8 cellular contexts compared by ENCODE assay signal in genomic region chr5:31531543-31531887, GRCh38. TPM values are rescaled to one million over a fixed set of nuclear protein-coding genes. Genes with fewer than 3 reads are reported as not detected.
DNase-seq lines count a peak whose midpoint lies in the region; ATAC-seq and TF ChIP-seq lines count a peak whose summit lies in the region.

No MANE protein-coding gene starts in this region.

- peak overlapping the region; percentile 82 for H3K4me2 ChIP-seq in SK-N-SH

- WGBS in SK-N-SH (ENCODE audit: low lambda C conversion rate): under 1% methylated on average over 13 of the region's 13 CpGs
- 0% methylated on average over 13 of the region's 13 CpGs for WGBS in lung, 2 donors

- H3K36me3 ChIP-seq in SK-N-SH (replicated peaks in 1 of 2; ENCODE audit: control insufficient read depth in 1 of 2, insufficient read depth in 2 of 2, low read length in 1 of 2): peaks cover 50 to 53% of the 10 kb centered on the region in 2 experiments
- H3K36me3 ChIP-seq in lung (ENCODE audit: control insufficient read depth in 2 of 2, insufficient read depth in 2 of 2, low read length in 2 of 2): peaks cover 10 to 18% of the 10 kb centered on the region in 2 donors

- H2AFZ ChIP-seq in SK-N-SH (ENCODE audit: low read depth): peak overlapping the region; percentile 96

- H3K9me3 ChIP-seq in SK-N-SH (no peaks in the 10 kb centered on the region), lung (ENCODE audit: control insufficient read depth in 2 of 2, insufficient read depth in 1 of 2, low read length in 1 of 2) (no peaks in the 10 kb centered on the region)

- H4K20me1 ChIP-seq in SK-N-SH (ENCODE audit: insufficient read depth): no peaks in the 10 kb centered on the region

- peaks cover 85% of the 10 kb centered on the region for H3K79me2 ChIP-seq in SK-N-SH (ENCODE audit: insufficient read depth)

- H3K27ac ChIP-seq in SK-N-SH (ENCODE audit: low read depth in 2 of 2, low read length in 1 of 2): peak overlapping the region; percentile 62 to 74
- H3K27ac ChIP-seq in coronary artery: peak overlapping the region; percentile 9 to 51
- H3K27ac ChIP-seq in lung (ENCODE audit: low read depth in 1 of 2, low read length in 1 of 2): peak overlapping the region; percentile 71 to 85

- H3K4me1 ChIP-seq in SK-N-SH (ENCODE audit: control insufficient read depth in 1 of 2, insufficient read depth in 2 of 2, low read depth in 1 of 2, low read length in 1 of 2) (peaks cover 0 to 15% of the 10 kb centered on the region in 2 experiments; a peak in 2 of 4 replicates), lung (ENCODE audit: control insufficient read depth in 2 of 2, insufficient read depth in 2 of 2, low read length in 2 of 2) (peaks cover 9 to 16% of the 10 kb centered on the region in 2 donors)

- no peaks in the 10 kb centered on the region for H3K27me3 ChIP-seq in SK-N-SH (ENCODE audit: insufficient read depth)
- no peaks in the 10 kb centered on the region for H3K27me3 ChIP-seq in lung (ENCODE audit: control insufficient read depth, insufficient read depth)

- TF ChIP-seq EP300 in SK-N-SH (IDR thresholded peaks at IDR 0.05; ENCODE audit: borderline replicate concordance in 1 of 2, low read depth in 1 of 2, low read length in 1 of 2): no peak

- peak; percentile 30 for ATAC-seq in GM19452 (IDR thresholded peaks at IDR 0.05; ENCODE audit: unreplicated experiment)
- peak; percentile 25 for ATAC-seq in HG03439 (IDR thresholded peaks at IDR 0.05; ENCODE audit: unreplicated experiment)
- peak; percentile 9 for ATAC-seq in lung (ENCODE audit: insufficient read depth, low FRiP score)

- peaks cover 6% of the 10 kb centered on the region for H3F3A ChIP-seq in SK-N-SH (replicated peaks; ENCODE audit: insufficient read depth)

- POLR2A ChIA-PET in SK-N-SH (lab: Yijun Ruan, JAX): interaction anchor here (0.9 to 1.0 kb wide), 2 partner anchors 10 to 914 kb away, joined by 3 read pairs; partner anchors contain the start of gene ZFR

- H3K4me3 ChIP-seq in SK-N-SH (ENCODE audit: low read depth in 2 of 2, low read length in 1 of 2): peak overlapping the region; percentile 89 to 99
- H3K4me3 ChIP-seq in coronary artery: peak overlapping the region; percentile 85
- peak overlapping the region; percentile 97 for H3K4me3 ChIP-seq in lung

- no peak for TF ChIP-seq RAD21 in SK-N-SH (IDR thresholded peaks at IDR 0.05; ENCODE audit: low read length)

- TF ChIP-seq CTCF in SK-N-SH (IDR thresholded peaks at IDR 0.05): no peak
- TF ChIP-seq CTCF in coronary artery (IDR thresholded peaks at IDR 0.05): no peak
- TF ChIP-seq CTCF in lung (IDR thresholded peaks at IDR 0.05; ENCODE audit: control extremely low read depth, extremely low read depth): no peak

- CTCF ChIA-PET in SK-N-SH (lab: Yijun Ruan, JAX): interaction anchor here (1.1 to 2.4 kb wide), 5 partner anchors 12 to 561 kb away, joined by 3 to 9 read pairs (median 5); no protein-coding TSS in a partner anchor

- DNase-seq in DMS114 treated with DMSO at 0.1 percent for 48 hours (lab: John Stamatoyannopoulos, UW; ENCODE audit: unreplicated experiment) (peak; percentile 49), SK-N-SH (peak; percentile 50), coronary artery (ENCODE audit: low spot score) (no peak), lung (ENCODE audit: low spot score) (no peak), stromal cell of bone marrow (ENCODE audit: low read depth) (peak; percentile 11), D341Med (ENCODE audit: low spot score) (no peak)

- peak overlapping the region; percentile 83 for H3K9ac ChIP-seq in SK-N-SH

- H3K9me2 ChIP-seq in SK-N-SH: no peaks in the 10 kb centered on the region

TF ChIP-seq in SK-N-SH, 30 proteins besides CTCF, POLR2A, EP300 and RAD21:
- TF ChIP-seq FOXJ3 (CRISPR knock-in tag; IDR thresholded peaks at IDR 0.05) (no peak), MXI1 (IDR thresholded peaks at IDR 0.05; ENCODE audit: low read depth, low read length) (peak; percentile 70), ZBTB33 (IDR thresholded peaks at IDR 0.05; ENCODE audit: borderline replicate concordance, low read depth) (no peak)
TF ChIP-seq in SK-N-SH: peak in this region for 1.

RNA-seq across cellular contexts. Expression of gene DROSHA, which starts 0.4 kb away (rescaled TPM):
- polyA plus RNA-seq in SK-N-SH (2012; rRNA removed): 47.2 and 49.3 TPM in 2 replicates
- 51.7 and 60.0 TPM in 2 replicates for polyA plus RNA-seq in SK-N-SH (2012; cell fraction: cytosol; rRNA removed)
- polyA plus RNA-seq in SK-N-SH (2012; cell fraction: nucleus; rRNA removed): 82.2 and 110 TPM in 2 replicates
- 10 to 100 TPM; 47.6 to 92.0 TPM for total RNA-seq in lung
- polyA plus RNA-seq in lung: 10 to 100 TPM; 16.2 to 52.2 TPM

RNA-seq across cellular contexts. Expression of gene C5orf22, which starts 0.6 kb away (rescaled TPM):
- 13.6 and 14.7 TPM in 2 replicates for polyA plus RNA-seq in SK-N-SH (2012; rRNA removed)
- 16.8 and 18.2 TPM in 2 replicates for polyA plus RNA-seq in SK-N-SH (2012; cell fraction: cytosol; rRNA removed)
- 7.3 and 12.9 TPM in 2 replicates for polyA plus RNA-seq in SK-N-SH (2012; cell fraction: nucleus; rRNA removed)
- 10 to 100 TPM; 24.3 to 29.8 TPM for total RNA-seq in lung
- polyA plus RNA-seq in lung: 10 to 100 TPM in 1 of 2 donors, 1 to 10 TPM in 1; 10.0 to 10.3 TPM

Comparison
In these comparisons a context has a peak if more than half of its experiments do, and no peak if none do; other contexts are left out.
1. DNase-seq: peak in DMS114 treated with DMSO at 0.1 percent for 48 hours (single experiment), SK-N-SH (single experiment) and stromal cell of bone marrow (single experiment); none in coronary artery (single experiment), lung (single experiment) and D341Med (single experiment).
2. Peak in every context shown above with its lines, with median percentiles within 50 percentile points of each other: ATAC-seq, H3K27ac ChIP-seq and H3K4me3 ChIP-seq.